In genomic region chr3:150346956-150347863, GRCh38 we compare ENCODE assay signal across 13 cellular contexts.
DNase-seq lines count a peak whose midpoint lies in the region; ATAC-seq and TF ChIP-seq lines count a peak whose summit lies in the region.
"Had no signal": no experiment of that assay in that cellular context is flagged by ENCODE, and none has a peak within 500 bp of the region (broad histone marks: within the 10 kb centered on the region; RNA-seq: fewer than 3 reads in every experiment).

No MANE protein-coding gene starts in this region.

- no peaks in the 10 kb centered on the region for H4K20me1 ChIP-seq in SK-N-SH (ENCODE audit: insufficient read depth)
- H4K20me1 ChIP-seq: BLaER1 treated with 17β-estradiol and CSF1 and Interleukin-3, amounts not matched to agents 10 nM and 100 nM had no signal

- H3K4me2 ChIP-seq in SK-N-SH (peak overlapping the region; percentile 10; the same call in 1 of the 2 replicates), trophoblast cell (ENCODE audit: low read length) (peak overlapping the region; percentile 20)

- TF ChIP-seq EP300 in SK-N-SH (IDR thresholded peaks at IDR 0.05; ENCODE audit: borderline replicate concordance in 1 of 2, low read depth in 1 of 2, low read length in 1 of 2), result no peak

- no peak overlapping the region for H2AK5ac ChIP-seq in trophoblast cell (ENCODE audit: low read length)

- H4K91ac ChIP-seq in trophoblast cell (ENCODE audit: low read depth, low read length), result no peak overlapping the region

- peaks cover 9% of the 10 kb centered on the region for H3K79me1 ChIP-seq in trophoblast cell (ENCODE audit: low read length)

- H3K23ac ChIP-seq in trophoblast cell (ENCODE audit: low read length), result no peak overlapping the region

- H3K27me3 Mint-ChIP-seq in Calu3 (ENCODE audit: unreplicated experiment), result no peaks in the 10 kb centered on the region

- H3K9me2 ChIP-seq in SK-N-SH, result no peaks in the 10 kb centered on the region

- H3K14ac ChIP-seq in trophoblast cell (ENCODE audit: low read length), result no peak overlapping the region

- H3K18ac ChIP-seq in trophoblast cell (ENCODE audit: low read length), result no peak overlapping the region

- no peak overlapping the region for H3K4me3 ChIP-seq in SK-N-SH (ENCODE audit: low read depth in 2 of 2, low read length in 1 of 2)
- no peak overlapping the region for H3K4me3 ChIP-seq in trophoblast cell (ENCODE audit: low read depth, low read length)
- H3K4me3 ChIP-seq: BLaER1 treated with 17β-estradiol and CSF1 and Interleukin-3, amounts not matched to agents 10 nM and 100 nM; sigmoid colon had no signal

- 75% methylated on average over 10 of the region's 10 CpGs for WGBS in SK-N-SH (ENCODE audit: low lambda C conversion rate)
- WGBS in trophoblast cell (ENCODE audit: extremely low coverage, insufficient coverage, insufficient read length), result no CpG with 5 or more reads among the region's 10 CpGs

- peaks cover 72% of the 10 kb centered on the region for H3K4me1 Mint-ChIP-seq in Calu3 (ENCODE audit: low read depth, unreplicated experiment)

- H3K79me2 ChIP-seq in SK-N-SH (ENCODE audit: insufficient read depth) (no peaks in the 10 kb centered on the region), trophoblast cell (ENCODE audit: control insufficient read depth, insufficient read depth, low read length, poor library complexity) (no peaks in the 10 kb centered on the region)

- peaks cover 15% of the 10 kb centered on the region for H3K36me3 Mint-ChIP-seq in Calu3 (ENCODE audit: insufficient read depth, unreplicated experiment)

- TF ChIP-seq CTCF in Calu3 (IDR thresholded peaks at IDR 0.05; ENCODE audit: unreplicated experiment) (no peak), SK-N-SH (IDR thresholded peaks at IDR 0.05) (no peak)

- H2BK5ac ChIP-seq in trophoblast cell (ENCODE audit: low read depth, low read length, poor library complexity), result peak overlapping the region; percentile 27

- TF ChIP-seq RAD21 in SK-N-SH (IDR thresholded peaks at IDR 0.05; ENCODE audit: low read length), result no peak

- no TSS peak for BruUV-seq in Calu3 (replicated peaks; lab: Mats Ljungman, UMichigan)

- H3F3A ChIP-seq in SK-N-SH (replicated peaks; ENCODE audit: insufficient read depth), result peaks cover 12% of the 10 kb centered on the region

- H2AFZ ChIP-seq in SK-N-SH (ENCODE audit: low read depth) (no peak overlapping the region; the same call in 1 of the 2 replicates), trophoblast cell (ENCODE audit: insufficient read depth, low read length, poor library complexity) (peak overlapping the region; percentile 44)

- no peak for ATAC-seq in GM18519 (IDR thresholded peaks at IDR 0.05; ENCODE audit: low FRiP score, unreplicated experiment)

- no peak overlapping the region for H4K12ac ChIP-seq in trophoblast cell (ENCODE audit: low read depth, low read length)

- H4K8ac ChIP-seq in trophoblast cell (ENCODE audit: low read depth, low read length), result no peak overlapping the region

- H3K9ac ChIP-seq in SK-N-SH, result no peak overlapping the region
- H3K9ac ChIP-seq in trophoblast cell (ENCODE audit: low read length), result no peak overlapping the region
- H3K9ac ChIP-seq: BLaER1 treated with 17β-estradiol and CSF1 and Interleukin-3, amounts not matched to agents 10 nM and 100 nM had no signal

- DNase-seq in Calu3 (peak; percentile 42), SK-N-SH (no peak), fibroblast of gingiva (ENCODE audit: low read depth) (peak; percentile 72), trophoblast cell (peak in 1 of 2 donors; percentile 52), COR-L47 (lab: John Stamatoyannopoulos, UW) (no peak), HK-2 (ENCODE audit: unreplicated experiment) (no peak), C1 segment of cervical spinal cord (lab: John Stamatoyannopoulos, UW) (no peak)
- DNase-seq: activated CD8-positive, alpha-beta memory T cell treated with anti-CD3 and anti-CD28 coated beads, Interleukin-2, amount 50 U/mL, for 48 hours; amniotic stem cell; NCI-H446; sigmoid colon had no signal

- H3K9me3 Mint-ChIP-seq in Calu3 (ENCODE audit: low read depth, unreplicated experiment), result no peaks in the 10 kb centered on the region

- peak overlapping the region; percentile 77 for H3K27ac Mint-ChIP-seq in Calu3 (ENCODE audit: unreplicated experiment)

- H3K27me3 ChIP-seq in SK-N-SH (ENCODE audit: insufficient read depth) (no peaks in the 10 kb centered on the region), trophoblast cell (ENCODE audit: insufficient read depth, low read length) (no peaks in the 10 kb centered on the region)
- H3K27me3 ChIP-seq: BLaER1 treated with 17β-estradiol and CSF1 and Interleukin-3, amounts not matched to agents 10 nM and 100 nM; sigmoid colon had no signal

- CTCF ChIA-PET in Calu3 (lab: Charles Lee), result interaction anchor here (0.8 to 2.0 kb wide), 9 partner anchors 12 to 150 kb away, joined by 3 to 11 read pairs (median 4); no protein-coding TSS in a partner anchor
- CTCF ChIA-PET in SK-N-SH (lab: Yijun Ruan, JAX), result interaction anchor here (0.6 to 1.2 kb wide), 3 partner anchors 10 to 148 kb away, joined by 3 to 4 read pairs (median 3); no protein-coding TSS in a partner anchor

- no peak overlapping the region for H2BK120ac ChIP-seq in trophoblast cell (ENCODE audit: insufficient read depth, low read length, poor library complexity)

- POLR2A ChIA-PET in SK-N-SH (lab: Yijun Ruan, JAX), result no interaction called here

- H3K27ac ChIP-seq in SK-N-SH (ENCODE audit: low read depth in 2 of 2, low read length in 1 of 2) (peak overlapping the region; percentile 60 to 71), trophoblast cell (ENCODE audit: low read depth, low read length) (peak overlapping the region; percentile 77)
- H3K27ac ChIP-seq: BLaER1 treated with 17β-estradiol and CSF1 and Interleukin-3, amounts not matched to agents 10 nM and 100 nM had no signal

- H3K4me1 ChIP-seq in SK-N-SH (ENCODE audit: control insufficient read depth in 1 of 2, insufficient read depth in 2 of 2, low read depth in 1 of 2, low read length in 1 of 2), result peaks cover 14 to 33% of the 10 kb centered on the region in 2 experiments
- H3K4me1 ChIP-seq in trophoblast cell (ENCODE audit: control insufficient read depth in 1 of 2, insufficient read depth in 2 of 2, low read length in 2 of 2), result peaks cover 5 to 17% of the 10 kb centered on the region in 2 experiments

- H3K9me3 ChIP-seq in SK-N-SH (no peaks in the 10 kb centered on the region), trophoblast cell (ENCODE audit: insufficient read depth, low read depth, low read length) (no peaks in the 10 kb centered on the region)
- H3K9me3 ChIP-seq: BLaER1 treated with 17β-estradiol and CSF1 and Interleukin-3, amounts not matched to agents 10 nM and 100 nM; sigmoid colon had no signal

- H2BK12ac ChIP-seq in trophoblast cell (ENCODE audit: low read length), result no peak overlapping the region

- intact Hi-C loops in Calu3 (cut with micrococcal nuclease; ENCODE audit: unreplicated experiment), result loop anchor here (5.0 kb wide), 1 partner anchor 125 kb away; no protein-coding TSS in a partner anchor

- H3K36me3 ChIP-seq in SK-N-SH (replicated peaks in 1 of 2; ENCODE audit: control insufficient read depth in 1 of 2, insufficient read depth in 2 of 2, low read length in 1 of 2) (no peaks in the 10 kb centered on the region), trophoblast cell (ENCODE audit: control insufficient read depth in 1 of 2, insufficient read depth in 2 of 2, low read length in 2 of 2) (no peaks in the 10 kb centered on the region)
- H3K36me3 ChIP-seq: BLaER1 treated with 17β-estradiol and CSF1 and Interleukin-3, amounts not matched to agents 10 nM and 100 nM; sigmoid colon had no signal

- peak overlapping the region; percentile 35 for H3K4me3 Mint-ChIP-seq in Calu3 (ENCODE audit: low read depth, unreplicated experiment)

- no peak overlapping the region for H3K4ac ChIP-seq in trophoblast cell (ENCODE audit: low read depth, low read length)

TF ChIP-seq in SK-N-SH, 30 proteins besides CTCF, POLR2A, EP300 and RAD21:
- TF ChIP-seq IRF3 (IDR thresholded peaks at IDR 0.05; ENCODE audit: low read depth, low read length), result no peak
- TF ChIP-seq TCF12 (IDR thresholded peaks at IDR 0.05), result peak; percentile 51; the same call in 1 of the 2 replicates
- TF ChIP-seq EZH2phosphoT487 (IDR thresholded peaks at IDR 0.05; ENCODE audit: borderline replicate concordance, low read depth), result no peak

Comparison
In these comparisons a context has a peak if more than half of its experiments do, and no peak if none do; other contexts are left out.
1. DNase-seq: peak in Calu3 (single experiment) and fibroblast of gingiva (single experiment); none in SK-N-SH (single experiment), COR-L47 (single experiment), HK-2 (single experiment) and C1 segment of cervical spinal cord (0 of 14).